ENCODE assay signal across 8 cellular contexts in the genomic region with DNA sequence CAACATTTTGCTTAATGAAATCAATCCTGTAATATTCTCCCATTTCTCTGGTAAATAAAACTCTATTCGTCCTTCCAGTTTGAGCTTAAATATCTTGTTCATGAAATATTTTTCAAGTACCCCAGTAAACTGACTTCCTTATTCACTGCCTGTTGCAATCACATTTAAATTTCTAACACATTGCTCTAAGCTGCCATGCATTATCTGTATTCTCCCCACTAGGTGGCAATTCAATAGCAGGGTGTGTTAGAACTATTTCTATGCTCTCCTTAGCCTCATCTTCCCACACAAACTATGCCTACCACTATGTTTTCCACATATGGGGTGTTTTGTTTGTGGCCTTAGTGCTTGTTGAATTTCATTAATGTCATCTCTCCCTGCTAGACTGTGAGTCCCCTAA.
DNase-seq lines count a peak whose midpoint lies in the region; ATAC-seq and TF ChIP-seq lines count a peak whose summit lies in the region.

No MANE protein-coding gene starts in this region.

- no peak overlapping the region for H3K4me3 ChIP-seq in Panc1 (ENCODE audit: low read depth in 2 of 2, low read length in 2 of 2)
- H3K4me3 ChIP-seq in smooth muscle cell = no peak overlapping the region
- H3K4me3 ChIP-seq in effector memory CD4-positive, alpha-beta T cell (ENCODE audit: insufficient read depth, low read depth, low read length, poor library complexity, severe bottlenecking) = no peak overlapping the region

- 82% methylated on average over 1 of the region's 1 CpG for WGBS in smooth muscle cell (ENCODE audit: low lambda C conversion rate)

- intact Hi-C loops in Panc1 (cut with micrococcal nuclease; ENCODE audit: unreplicated experiment) = no loop called here

- no peak overlapping the region for H3K9ac ChIP-seq in smooth muscle cell (ENCODE audit: low read depth)

- ATAC-seq in HG02798 (IDR thresholded peaks at IDR 0.05; ENCODE audit: poor library complexity, unreplicated experiment) = peak; percentile 55
- no peak for ATAC-seq in Panc1

- peak; percentile 38; the same call in 1 of the 2 replicates for TF ChIP-seq CTCF in Panc1 (IDR thresholded peaks at IDR 0.05)
- TF ChIP-seq CTCF in smooth muscle cell (IDR thresholded peaks at IDR 0.05; ENCODE audit: borderline replicate concordance, insufficient read depth, poor library complexity, severe bottlenecking) = peak; percentile 48

- POLR2A ChIA-PET in Panc1 (lab: Charles Lee) = no interaction called here

- H3K27me3 ChIP-seq in Panc1 (ENCODE audit: control insufficient read depth, insufficient read depth, low read length) (no peaks in the 10 kb centered on the region), smooth muscle cell (ENCODE audit: low read depth) (no peaks in the 10 kb centered on the region)
- no peaks in the 10 kb centered on the region for H3K27me3 ChIP-seq in effector memory CD4-positive, alpha-beta T cell (replicated peaks; ENCODE audit: control insufficient read depth, insufficient read depth, low read length, poor library complexity, severe bottlenecking)

- no peaks in the 10 kb centered on the region for H4K20me1 ChIP-seq in smooth muscle cell (ENCODE audit: low read depth)

- no TSS peak for BruUV-seq in Panc1 (replicated peaks; lab: Mats Ljungman, UMichigan)

- H3K36me3 ChIP-seq in Panc1 (ENCODE audit: control insufficient read depth, insufficient read depth, low read length) (no peaks in the 10 kb centered on the region), smooth muscle cell (ENCODE audit: low read depth) (no peaks in the 10 kb centered on the region)
- H3K36me3 ChIP-seq in effector memory CD4-positive, alpha-beta T cell (ENCODE audit: control insufficient read depth, insufficient read depth, low read length) = no peaks in the 10 kb centered on the region

- H3F3A ChIP-seq in smooth muscle cell (ENCODE audit: low read depth) = no peaks in the 10 kb centered on the region

- H3K27ac ChIP-seq in Panc1 (ENCODE audit: low read length) = no peak overlapping the region
- H3K27ac ChIP-seq in smooth muscle cell (ENCODE audit: low read depth) = no peak overlapping the region
- no peak overlapping the region for H3K27ac ChIP-seq in effector memory CD4-positive, alpha-beta T cell (ENCODE audit: insufficient read depth, low read length, poor library complexity, severe bottlenecking)

- CTCF ChIA-PET in Panc1 (lab: Charles Lee) = no interaction called here

- H3K9me3 ChIP-seq in Panc1 (ENCODE audit: control insufficient read depth, insufficient read depth, low read depth, low read length) (no peaks in the 10 kb centered on the region), smooth muscle cell (replicated peaks; ENCODE audit: low read depth) (no peaks in the 10 kb centered on the region)
- no peaks in the 10 kb centered on the region for H3K9me3 ChIP-seq in effector memory CD4-positive, alpha-beta T cell (ENCODE audit: control insufficient read depth, low read length)

- H3K4me1 ChIP-seq in Panc1 (ENCODE audit: control insufficient read depth, insufficient read depth, low read length) (no peaks in the 10 kb centered on the region), smooth muscle cell (ENCODE audit: low read depth) (no peaks in the 10 kb centered on the region)
- H3K4me1 ChIP-seq in effector memory CD4-positive, alpha-beta T cell (ENCODE audit: control insufficient read depth, insufficient read depth, low read length, poor library complexity, severe bottlenecking) = peaks cover 2% of the 10 kb centered on the region

- H3K4me2 ChIP-seq in smooth muscle cell = no peak overlapping the region

- peak; percentile 6 for DNase-seq in Caki2 (ENCODE audit: low read depth)
- DNase-seq in Panc1 (ENCODE audit: low read depth, low spot score) = peak; percentile 1
- peak; percentile 7 for DNase-seq in globus pallidus (ENCODE audit: low spot score)
- DNase-seq in smooth muscle cell (lab: John Stamatoyannopoulos, UW; ENCODE audit: unreplicated experiment) = no peak
- DNase-seq in activated effector memory CD4-positive, alpha-beta T cell treated with anti-CD3 and anti-CD28 coated beads, Interleukin-2, amount 50 U/mL, for 16 hours = no peak
- DNase-seq in T-helper 1 cell = no peak
- no peak for DNase-seq in effector memory CD4-positive, alpha-beta T cell

- H2AFZ ChIP-seq in smooth muscle cell (ENCODE audit: low read depth) = no peak overlapping the region

- in situ Hi-C loops in Caki2 (cut with HindIII; ENCODE audit: low pct_unique_long_range_greater_than_20kb, low sequenced_read_pairs) = no loop called here
- in situ Hi-C loops in Panc1 (cut with HindIII; ENCODE audit: low pct_unique_long_range_greater_than_20kb, low sequenced_read_pairs) = no loop called here

- H3K79me2 ChIP-seq in smooth muscle cell (ENCODE audit: low read depth) = no peaks in the 10 kb centered on the region

Comparison
In these comparisons a context has a peak if more than half of its experiments do, and no peak if none do; other contexts are left out.
1. DNase-seq: peak in Caki2 (single experiment), Panc1 (single experiment) and globus pallidus (single experiment); none in smooth muscle cell (single experiment), activated effector memory CD4-positive, alpha-beta T cell treated with anti-CD3 and anti-CD28 coated beads, Interleukin-2, amount 50 U/mL, for 16 hours (single experiment), T-helper 1 cell (0 of 5) and effector memory CD4-positive, alpha-beta T cell (0 of 3).